15 cellular contexts compared by ENCODE assay signal in genomic region chr7:115435178-115435577, GRCh38.
DNase-seq lines count a peak whose midpoint lies in the region; ATAC-seq, FAIRE-seq and TF ChIP-seq lines count a peak whose summit lies in the region.
"Had no signal": no experiment of that assay in that cellular context is flagged by ENCODE, and none has a peak within 500 bp of the region (broad histone marks: within the 10 kb centered on the region; RNA-seq: fewer than 3 reads in every experiment).

No MANE protein-coding gene starts in this region.

- H3K27me3 Mint-ChIP-seq in neural progenitor cell (ENCODE audit: insufficient read depth, low read depth), result no peaks in the 10 kb centered on the region

- no peak overlapping the region for H3K9ac ChIP-seq in neural progenitor cell
- H3K9ac ChIP-seq: SK-N-SH had no signal

- H3K9me3 ChIP-seq in neural progenitor cell (ENCODE audit: low read depth), result no peaks in the 10 kb centered on the region
- H3K9me3 ChIP-seq: SK-N-SH had no signal

- no peak for TF ChIP-seq CTCF in neural progenitor cell (IDR thresholded peaks at IDR 0.05)

- H3K4me3 Mint-ChIP-seq in neural progenitor cell, result no peak overlapping the region

- H3K27ac Mint-ChIP-seq in neural progenitor cell, result no peak overlapping the region

- no peak overlapping the region for H3K4me2 ChIP-seq in neural progenitor cell
- H3K4me2 ChIP-seq: SK-N-SH had no signal

- no peaks in the 10 kb centered on the region for H3K4me1 Mint-ChIP-seq in neural progenitor cell

- H2AFZ ChIP-seq in neural progenitor cell (replicated peaks), result no peak overlapping the region

- no peak overlapping the region for H3K27ac ChIP-seq in neural progenitor cell

- H3K4me3 ChIP-seq in neural progenitor cell, result no peak overlapping the region

- no peaks in the 10 kb centered on the region for H3K36me3 Mint-ChIP-seq in neural progenitor cell

- ATAC-seq in GM18502 (IDR thresholded peaks at IDR 0.05; ENCODE audit: poor library complexity, unreplicated experiment), result peak; percentile 95
- peak; percentile 85 for ATAC-seq in GM19463 (IDR thresholded peaks at IDR 0.05; ENCODE audit: unreplicated experiment)
- peak; percentile 90 for ATAC-seq in HG02840 (IDR thresholded peaks at IDR 0.05; ENCODE audit: low FRiP score, unreplicated experiment)
- peak; percentile 82 for ATAC-seq in HG03439 (IDR thresholded peaks at IDR 0.05; ENCODE audit: unreplicated experiment)

- H3K4me1 ChIP-seq in neural progenitor cell, result no peaks in the 10 kb centered on the region

- no peak for FAIRE-seq in frontal cortex (lab: Jason Lieb, UNC)
- FAIRE-seq: bronchial epithelial cell had no signal

- no peaks in the 10 kb centered on the region for H3K79me2 ChIP-seq in neural progenitor cell (ENCODE audit: low read depth)

- no peaks in the 10 kb centered on the region for H3K27me3 ChIP-seq in neural progenitor cell

- H3F3A ChIP-seq in neural progenitor cell (ENCODE audit: low read depth), result no peaks in the 10 kb centered on the region

- H3K9me3 Mint-ChIP-seq in neural progenitor cell, result no peaks in the 10 kb centered on the region

- H4K20me1 ChIP-seq in neural progenitor cell (ENCODE audit: low read depth), result no peaks in the 10 kb centered on the region

- DNase-seq in neural progenitor cell (ENCODE audit: low spot score) (no peak), ureter (ENCODE audit: low spot score) (no peak), NCI-H128 (lab: John Stamatoyannopoulos, UW; ENCODE audit: unreplicated experiment) (no peak), frontal cortex (ENCODE audit: low spot score in 2 of 2) (no peak)
- DNase-seq: activated CD4-positive, alpha-beta T cell treated with anti-CD3 and anti-CD28 coated beads, Interleukin-2, amount 50 U/mL, for 48 hours; activated gamma-delta T cell treated with Interleukin-2 at 50 U/mL for 16 hours; DND-41; NCI-H1105; NCI-H774; SK-N-SH had no signal

- no peaks in the 10 kb centered on the region for H3K36me3 ChIP-seq in neural progenitor cell
